15 cellular contexts compared by ENCODE assay signal in the genomic region with DNA sequence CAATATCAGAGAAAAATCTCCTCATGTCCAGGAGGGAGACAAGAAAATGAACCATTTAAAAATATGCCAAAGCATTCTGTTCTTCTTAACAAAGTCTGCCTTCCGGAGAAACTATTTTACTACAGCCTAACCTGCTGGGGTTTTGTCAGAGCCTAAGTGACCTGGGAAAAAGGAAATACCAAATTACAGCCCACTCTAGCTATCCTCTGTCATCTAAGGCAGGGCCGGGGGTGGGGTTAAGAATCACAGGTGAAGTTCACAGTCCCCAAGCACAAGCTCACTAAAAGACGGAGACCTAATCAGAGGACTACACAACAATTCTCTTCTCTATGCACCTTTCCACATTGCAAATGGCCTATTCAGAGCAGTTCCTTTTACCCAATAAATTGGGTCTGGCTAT.
DNase-seq lines count a peak whose midpoint lies in the region; ATAC-seq, FAIRE-seq and TF ChIP-seq lines count a peak whose summit lies in the region.
"Had no signal": no experiment of that assay in that cellular context is flagged by ENCODE, and none has a peak within 500 bp of the region (broad histone marks: within the 10 kb centered on the region; RNA-seq: fewer than 3 reads in every experiment).

No MANE protein-coding gene starts in this region.

- H3K9me3 ChIP-seq in kidney (ENCODE audit: control insufficient read depth in 1 of 2, low read length in 2 of 2) = peaks cover 3 to 6% of the 10 kb centered on the region in 2 donors

- peaks cover 26% of the 10 kb centered on the region for H3K4me1 Mint-ChIP-seq in WTC11
- H3K4me1 Mint-ChIP-seq: B cell had no signal

- TF ChIP-seq CTCF in WTC11 (IDR thresholded peaks at IDR 0.05) = no peak
- TF ChIP-seq CTCF in kidney (IDR thresholded peaks at IDR 0.05; ENCODE audit: borderline replicate concordance, extremely low read depth, insufficient read depth) = no peak

- CTCF ChIA-PET in WTC11 (lab: Charles Lee) = no interaction called here

- no peak overlapping the region for H3K4ac ChIP-seq in mesendoderm (ENCODE audit: low read depth, low read length)

- FAIRE-seq in kidney (lab: Jason Lieb, UNC) = no peak
- FAIRE-seq: GM12878 had no signal

- no peak overlapping the region for H2BK15ac ChIP-seq in mesendoderm (replicated peaks; ENCODE audit: low read depth)

- H3K36me3 ChIP-seq in mesendoderm (ENCODE audit: control insufficient read depth, insufficient read depth, low read length) = no peaks in the 10 kb centered on the region
- H3K36me3 ChIP-seq in kidney (ENCODE audit: control insufficient read depth in 1 of 2, insufficient read depth in 2 of 2, low read length in 2 of 2) = no peaks in the 10 kb centered on the region
- H3K36me3 ChIP-seq: BLaER1 treated with 17β-estradiol and CSF1 and Interleukin-3, amounts not matched to agents 10 nM and 100 nM had no signal

- H3K23ac ChIP-seq in mesendoderm (ENCODE audit: low read length) = no peak overlapping the region

- H3K9me3 Mint-ChIP-seq in WTC11 = peaks cover 39% of the 10 kb centered on the region

- H2BK120ac ChIP-seq in mesendoderm (ENCODE audit: low read depth, low read length) = no peak overlapping the region

- ATAC-seq in WTC11 = peak; percentile 82
- no peak for ATAC-seq in HG03442 (IDR thresholded peaks at IDR 0.05; ENCODE audit: unreplicated experiment)
- no peak for ATAC-seq in GM19351 (IDR thresholded peaks at IDR 0.05; ENCODE audit: unreplicated experiment)
- ATAC-seq: CD8-positive, alpha-beta T cell; GM12878 had no signal

- DNase-seq in NCI-H146 (lab: John Stamatoyannopoulos, UW) (peak; percentile 63), WTC11 (ENCODE audit: low spot score) (no peak), iPS DF 4.7 (ENCODE audit: extremely low read depth, low spot score) (peak; percentile 28), mesendoderm (peak; percentile 38), kidney (no peak)
- DNase-seq: Calu3; CD8-positive, alpha-beta T cell; DND-41; EL; H9 had no signal

- H3K56ac ChIP-seq in mesendoderm (ENCODE audit: low read length) = peak overlapping the region; percentile 35

- WGBS in mesendoderm (ENCODE audit: extremely low coverage, insufficient coverage, low lambda C conversion rate) = no CpG with 5 or more reads among the region's 3 CpGs

- no peak overlapping the region for H3K4me3 Mint-ChIP-seq in WTC11
- H3K4me3 Mint-ChIP-seq: B cell; CD8-positive, alpha-beta T cell; H9 had no signal

- H3K4me3 ChIP-seq in mesendoderm (ENCODE audit: low read length) (no peak overlapping the region), kidney (ENCODE audit: low read length in 2 of 2) (no peak overlapping the region)
- H3K4me3 ChIP-seq: BLaER1 treated with 17β-estradiol and CSF1 and Interleukin-3, amounts not matched to agents 10 nM and 100 nM; GM12878 had no signal

- peaks cover 21% of the 10 kb centered on the region for H3K36me3 Mint-ChIP-seq in WTC11
- H3K36me3 Mint-ChIP-seq: CD8-positive, alpha-beta T cell had no signal

- no peak overlapping the region for H3K4me2 ChIP-seq in mesendoderm (ENCODE audit: low read length)
- H3K4me2 ChIP-seq: BLaER1 treated with 17β-estradiol and CSF1 and Interleukin-3, amounts not matched to agents 10 nM and 100 nM had no signal

- POLR2A ChIA-PET in WTC11 (lab: Charles Lee) = interaction anchor here (0.6 kb wide), 1 partner anchor 666 kb away, joined by 3 read pairs; no protein-coding TSS in a partner anchor

- H4K8ac ChIP-seq in mesendoderm (ENCODE audit: low read depth, low read length) = no peak overlapping the region

- H3K27me3 Mint-ChIP-seq in WTC11 (ENCODE audit: low read depth) = no peaks in the 10 kb centered on the region; the same call in 1 of the 2 replicates
- H3K27me3 Mint-ChIP-seq: B cell had no signal

- intact Hi-C loops in kidney (cut with DNase I) = no loop called here

- H4K5ac ChIP-seq in mesendoderm (ENCODE audit: low read length) = no peak overlapping the region

- H3K4me1 ChIP-seq in mesendoderm (ENCODE audit: control insufficient read depth, low read depth, low read length) (no peaks in the 10 kb centered on the region), kidney (ENCODE audit: control insufficient read depth in 1 of 2, insufficient read depth in 1 of 2, low read depth in 1 of 2, low read length in 2 of 2) (no peaks in the 10 kb centered on the region)
- H3K4me1 ChIP-seq: BLaER1 treated with 17β-estradiol and CSF1 and Interleukin-3, amounts not matched to agents 10 nM and 100 nM had no signal

- H3K9ac ChIP-seq in mesendoderm (ENCODE audit: low read length) (no peak overlapping the region), kidney (ENCODE audit: low read length in 2 of 2) (no peak overlapping the region)
- H3K9ac ChIP-seq: BLaER1 treated with 17β-estradiol and CSF1 and Interleukin-3, amounts not matched to agents 10 nM and 100 nM had no signal

- H3K27ac ChIP-seq in mesendoderm (ENCODE audit: low read depth, low read length) (no peak overlapping the region), kidney (ENCODE audit: low read depth in 2 of 2, low read length in 2 of 2) (no peak overlapping the region)
- H3K27ac ChIP-seq: BLaER1 treated with 17β-estradiol and CSF1 and Interleukin-3, amounts not matched to agents 10 nM and 100 nM had no signal

- H2AK5ac ChIP-seq in mesendoderm (ENCODE audit: low read length) = no peak overlapping the region

- H3K79me1 ChIP-seq in mesendoderm (ENCODE audit: low read length) = no peaks in the 10 kb centered on the region

- H3K79me2 ChIP-seq in mesendoderm (ENCODE audit: control insufficient read depth, insufficient read depth, low read length) = no peaks in the 10 kb centered on the region

- H3K27me3 ChIP-seq in mesendoderm (ENCODE audit: insufficient read depth, low read length, poor library complexity) = no peaks in the 10 kb centered on the region
- H3K27me3 ChIP-seq: BLaER1 treated with 17β-estradiol and CSF1 and Interleukin-3, amounts not matched to agents 10 nM and 100 nM had no signal

- no peak overlapping the region for H2BK5ac ChIP-seq in mesendoderm (ENCODE audit: low read length)

- H3K18ac ChIP-seq in mesendoderm (ENCODE audit: low read length) = no peak overlapping the region

- peak overlapping the region; percentile 78; the same call in 1 of the 2 replicates for H3K27ac Mint-ChIP-seq in WTC11
- H3K27ac Mint-ChIP-seq: B cell; CD8-positive, alpha-beta T cell had no signal

TF ChIP-seq in WTC11, 78 proteins besides CTCF, POLR2A, EP300 and RAD21 (continues in another document):
- TF ChIP-seq EMX1 (CRISPR knock-in tag; IDR thresholded peaks at IDR 0.05) (no peak), NR1H2 (CRISPR knock-in tag; IDR thresholded peaks at IDR 0.05) (no peak), ZNF263 (CRISPR knock-in tag; IDR thresholded peaks at IDR 0.05; ENCODE audit: low read depth) (no peak)
- TF ChIP-seq, protein P1, sequence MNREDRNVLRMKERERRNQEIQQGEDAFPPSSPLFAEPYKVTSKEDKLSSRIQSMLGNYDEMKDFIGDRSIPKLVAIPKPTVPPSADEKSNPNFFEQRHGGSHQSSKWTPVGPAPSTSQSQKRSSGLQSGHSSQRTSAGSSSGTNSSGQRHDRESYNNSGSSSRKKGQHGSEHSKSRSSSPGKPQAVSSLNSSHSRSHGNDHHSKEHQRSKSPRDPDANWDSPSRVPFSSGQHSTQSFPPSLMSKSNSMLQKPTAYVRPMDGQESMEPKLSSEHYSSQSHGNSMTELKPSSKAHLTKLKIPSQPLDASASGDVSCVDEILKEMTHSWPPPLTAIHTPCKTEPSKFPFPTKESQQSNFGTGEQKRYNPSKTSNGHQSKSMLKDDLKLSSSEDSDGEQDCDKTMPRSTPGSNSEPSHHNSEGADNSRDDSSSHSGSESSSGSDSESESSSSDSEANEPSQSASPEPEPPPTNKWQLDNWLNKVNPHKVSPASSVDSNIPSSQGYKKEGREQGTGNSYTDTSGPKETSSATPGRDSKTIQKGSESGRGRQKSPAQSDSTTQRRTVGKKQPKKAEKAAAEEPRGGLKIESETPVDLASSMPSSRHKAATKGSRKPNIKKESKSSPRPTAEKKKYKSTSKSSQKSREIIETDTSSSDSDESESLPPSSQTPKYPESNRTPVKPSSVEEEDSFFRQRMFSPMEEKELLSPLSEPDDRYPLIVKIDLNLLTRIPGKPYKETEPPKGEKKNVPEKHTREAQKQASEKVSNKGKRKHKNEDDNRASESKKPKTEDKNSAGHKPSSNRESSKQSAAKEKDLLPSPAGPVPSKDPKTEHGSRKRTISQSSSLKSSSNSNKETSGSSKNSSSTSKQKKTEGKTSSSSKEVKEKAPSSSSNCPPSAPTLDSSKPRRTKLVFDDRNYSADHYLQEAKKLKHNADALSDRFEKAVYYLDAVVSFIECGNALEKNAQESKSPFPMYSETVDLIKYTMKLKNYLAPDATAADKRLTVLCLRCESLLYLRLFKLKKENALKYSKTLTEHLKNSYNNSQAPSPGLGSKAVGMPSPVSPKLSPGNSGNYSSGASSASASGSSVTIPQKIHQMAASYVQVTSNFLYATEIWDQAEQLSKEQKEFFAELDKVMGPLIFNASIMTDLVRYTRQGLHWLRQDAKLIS (CRISPR knock-in tag; IDR thresholded peaks at IDR 0.05; ENCODE audit: borderline replicate concordance) = no peak
- TF ChIP-seq, protein P2, sequence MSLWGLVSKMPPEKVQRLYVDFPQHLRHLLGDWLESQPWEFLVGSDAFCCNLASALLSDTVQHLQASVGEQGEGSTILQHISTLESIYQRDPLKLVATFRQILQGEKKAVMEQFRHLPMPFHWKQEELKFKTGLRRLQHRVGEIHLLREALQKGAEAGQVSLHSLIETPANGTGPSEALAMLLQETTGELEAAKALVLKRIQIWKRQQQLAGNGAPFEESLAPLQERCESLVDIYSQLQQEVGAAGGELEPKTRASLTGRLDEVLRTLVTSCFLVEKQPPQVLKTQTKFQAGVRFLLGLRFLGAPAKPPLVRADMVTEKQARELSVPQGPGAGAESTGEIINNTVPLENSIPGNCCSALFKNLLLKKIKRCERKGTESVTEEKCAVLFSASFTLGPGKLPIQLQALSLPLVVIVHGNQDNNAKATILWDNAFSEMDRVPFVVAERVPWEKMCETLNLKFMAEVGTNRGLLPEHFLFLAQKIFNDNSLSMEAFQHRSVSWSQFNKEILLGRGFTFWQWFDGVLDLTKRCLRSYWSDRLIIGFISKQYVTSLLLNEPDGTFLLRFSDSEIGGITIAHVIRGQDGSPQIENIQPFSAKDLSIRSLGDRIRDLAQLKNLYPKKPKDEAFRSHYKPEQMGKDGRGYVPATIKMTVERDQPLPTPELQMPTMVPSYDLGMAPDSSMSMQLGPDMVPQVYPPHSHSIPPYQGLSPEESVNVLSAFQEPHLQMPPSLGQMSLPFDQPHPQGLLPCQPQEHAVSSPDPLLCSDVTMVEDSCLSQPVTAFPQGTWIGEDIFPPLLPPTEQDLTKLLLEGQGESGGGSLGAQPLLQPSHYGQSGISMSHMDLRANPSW (CRISPR knock-in tag; conservative IDR thresholded peaks at IDR 0.05; ENCODE audit: low read depth) = no peak

Comparison
In these comparisons a context has a peak if more than half of its experiments do, and no peak if none do; other contexts are left out.
1. DNase-seq: peak in NCI-H146 (single experiment), iPS DF 4.7 (single experiment) and mesendoderm (single experiment); none in WTC11 (single experiment) and kidney (single experiment).